Comparison of ENCODE assay signal across 18 cellular contexts in genomic region chr3:40143283-40144090, GRCh38.
DNase-seq lines count a peak whose midpoint lies in the region; ATAC-seq, FAIRE-seq and TF ChIP-seq lines count a peak whose summit lies in the region.
"Had no signal": no experiment of that assay in that cellular context is flagged by ENCODE, and none has a peak within 500 bp of the region (broad histone marks: within the 10 kb centered on the region; RNA-seq: fewer than 3 reads in every experiment).

No MANE protein-coding gene starts in this region.

- no peaks in the 10 kb centered on the region for H4K20me1 ChIP-seq in GM23248 (ENCODE audit: insufficient read depth)

- no peak for TF ChIP-seq EP300 in tibial nerve (IDR thresholded peaks at IDR 0.05)

- WGBS in GM23248 (ENCODE audit: low coverage in 1 of 2, low lambda C conversion rate in 2 of 2, missing lambda C conversion rate in 2 of 2), 2 experiments = 27 to 31% methylated on average over 10 of the region's 10 CpGs
- 84 to 86% methylated on average over 10 of the region's 10 CpGs for WGBS in tibial nerve, 2 donors

- peaks cover 17% of the 10 kb centered on the region for H3K4me1 ChIP-seq in GM23248 (ENCODE audit: insufficient read depth)
- H3K4me1 ChIP-seq in kidney (ENCODE audit: control insufficient read depth in 1 of 2, insufficient read depth in 1 of 2, low read depth in 1 of 2, low read length in 2 of 2) = no peaks in the 10 kb centered on the region
- H3K4me1 ChIP-seq in tibial nerve = no peaks in the 10 kb centered on the region

- intact Hi-C loops in kidney (cut with DNase I) = no loop called here

- H3K9ac ChIP-seq in GM23248 (no peak overlapping the region), kidney (ENCODE audit: low read length in 2 of 2) (no peak overlapping the region)
- H3K9ac ChIP-seq: KMS-11 had no signal

- TF ChIP-seq CTCF in AG10803 (conservative IDR thresholded peaks at IDR 0.05; ENCODE audit: low read length) (no peak), kidney (IDR thresholded peaks at IDR 0.05; ENCODE audit: borderline replicate concordance, extremely low read depth, insufficient read depth) (no peak), tibial nerve (IDR thresholded peaks at IDR 0.05) (no peak)

- ATAC-seq in HG02852 (IDR thresholded peaks at IDR 0.05; ENCODE audit: unreplicated experiment) = no peak

- H3K27ac ChIP-seq in GM23248 = no peak overlapping the region
- no peak overlapping the region for H3K27ac ChIP-seq in kidney (ENCODE audit: low read depth in 2 of 2, low read length in 2 of 2)
- H3K27ac ChIP-seq in tibial nerve = no peak overlapping the region
- H3K27ac ChIP-seq: KMS-11 had no signal

- no peaks in the 10 kb centered on the region for H3F3A ChIP-seq in GM23248 (ENCODE audit: insufficient read depth)

- no peaks in the 10 kb centered on the region for H3K9me2 ChIP-seq in GM23248 (ENCODE audit: insufficient read depth)

- peak overlapping the region; percentile 22 for H3K4me2 ChIP-seq in GM23248 (ENCODE audit: unreplicated experiment)
- H3K4me2 ChIP-seq: KMS-11 had no signal

- H3K36me3 ChIP-seq in GM23248 (ENCODE audit: low read depth) (no peaks in the 10 kb centered on the region), kidney (ENCODE audit: control insufficient read depth in 1 of 2, insufficient read depth in 2 of 2, low read length in 2 of 2) (no peaks in the 10 kb centered on the region), tibial nerve (no peaks in the 10 kb centered on the region)

- FAIRE-seq in kidney (lab: Jason Lieb, UNC) = peak; percentile 66
- FAIRE-seq: A204.1, D721Med, H54 had no signal

- TF ChIP-seq POLR2A in tibial nerve (IDR thresholded peaks at IDR 0.05) = no peak

- no peaks in the 10 kb centered on the region for H3K27me3 ChIP-seq in GM23248 (replicated peaks; ENCODE audit: insufficient read depth)
- no peaks in the 10 kb centered on the region for H3K27me3 ChIP-seq in tibial nerve

- DNase-seq in AG10803 (ENCODE audit: low read depth) (peak; percentile 42), GM23248 (peak; percentile 61), amniotic stem cell (lab: John Stamatoyannopoulos, UW) (peak; percentile 17), kidney (no peak), tibial nerve (ENCODE audit: low spot score in 2 of 2) (no peak), globus pallidus (ENCODE audit: low spot score) (no peak), occipital lobe (lab: John Stamatoyannopoulos, UW) (no peak)
- DNase-seq: C1 segment of cervical spinal cord, NCI-H1048, NCI-H1436, NCI-H1930, NCI-H345, NCI-H526 had no signal

- H3K9me3 ChIP-seq in GM23248 (ENCODE audit: low read depth) (no peaks in the 10 kb centered on the region), kidney (ENCODE audit: control insufficient read depth in 1 of 2, low read length in 2 of 2) (peaks cover 0 to 5% of the 10 kb centered on the region in 2 donors), tibial nerve (peaks cover 0 to 11% (median 0%) of the 10 kb centered on the region in 4 donors)

- in situ Hi-C loops in GM23248 (cut with MboI) = no loop called here

- no peak overlapping the region for H2AFZ ChIP-seq in GM23248

- no peaks in the 10 kb centered on the region for H3K79me2 ChIP-seq in GM23248 (ENCODE audit: insufficient read depth)

- H3K4me3 ChIP-seq in AG10803 (ENCODE audit: low read length) (no peak overlapping the region), GM23248 (no peak overlapping the region), kidney (ENCODE audit: low read length in 2 of 2) (no peak overlapping the region), tibial nerve (no peak overlapping the region)

Comparison
In these comparisons a context has a peak if more than half of its experiments do, and no peak if none do; other contexts are left out.
1. DNase-seq: peak in AG10803 (single experiment), GM23248 (single experiment) and amniotic stem cell (single experiment); none in kidney (single experiment), tibial nerve (0 of 2), globus pallidus (single experiment) and occipital lobe (single experiment).